Comparison of ENCODE assay signal across 14 cellular contexts in the genomic region with DNA sequence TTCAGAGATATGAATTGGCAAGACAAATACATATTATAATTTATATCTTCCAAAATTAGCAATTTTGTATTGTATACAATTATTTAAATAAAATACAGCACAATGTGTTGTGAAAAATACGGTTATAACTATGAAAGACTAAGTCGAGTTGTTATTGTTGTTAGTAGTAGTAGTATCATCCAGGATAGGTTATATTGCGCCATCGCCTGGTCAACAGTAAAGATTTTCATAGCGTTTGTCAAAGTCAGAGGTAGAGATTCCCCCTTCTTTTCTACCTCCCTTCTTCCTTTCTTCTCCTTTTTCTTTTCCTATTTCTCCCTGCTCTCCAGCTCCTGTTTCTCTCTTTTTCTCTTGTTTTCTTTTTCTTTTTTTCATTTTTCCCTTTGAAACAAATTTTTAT.
DNase-seq lines count a peak whose midpoint lies in the region; ATAC-seq and FAIRE-seq lines count a peak whose summit lies in the region.
"Had no signal": no experiment of that assay in that cellular context is flagged by ENCODE, and none has a peak within 500 bp of the region (broad histone marks: within the 10 kb centered on the region; RNA-seq: fewer than 3 reads in every experiment).

No MANE protein-coding gene starts in this region.

- DNase-seq in HCEC 1CT: peak; percentile 29
- DNase-seq in SK-MEL-5 (ENCODE audit: low read depth, low spot score): peak; percentile 57
- peak; percentile 11 for DNase-seq in foreskin melanocyte
- DNase-seq in activated naive CD4-positive, alpha-beta T cell treated with Interleukin-2 at 50 U/mL for 16 hours: no peak
- no peak for DNase-seq in RKO (ENCODE audit: low spot score)
- DNase-seq: activated T-cell treated with anti-CD3 and anti-CD28 coated beads, Interleukin-2, amount 50 U/mL, for 4 hours; left lung; NCI-H1694; posterior cingulate gyrus; stimulated activated CD4-positive, alpha-beta T cell treated with anti-CD3 and anti-CD28 coated beads, Interleukin-4, amount 100 ng/mL, for 4 hours had no signal

- in situ Hi-C loops in SK-MEL-5 (cut with HindIII; ENCODE audit: low pct_unique_long_range_greater_than_20kb, low sequenced_read_pairs): no loop called here

- ATAC-seq in HG03565 (IDR thresholded peaks at IDR 0.05; ENCODE audit: unreplicated experiment) (no peak), HG02798 (IDR thresholded peaks at IDR 0.05; ENCODE audit: poor library complexity, unreplicated experiment) (no peak)
- ATAC-seq: activated T-cell treated with anti-CD3 and anti-CD28 coated beads, Interleukin-2, amount 50 U/mL, for 4 hours; left lung had no signal

- FAIRE-seq in A204.1 (lab: Jason Lieb, UNC): peak; percentile 70
- FAIRE-seq: bronchial epithelial cell had no signal

Comparison
In these comparisons a context has a peak if more than half of its experiments do, and no peak if none do; other contexts are left out.
1. DNase-seq: peak in HCEC 1CT (single experiment), SK-MEL-5 (single experiment) and foreskin melanocyte (single experiment); none in activated naive CD4-positive, alpha-beta T cell treated with Interleukin-2 at 50 U/mL for 16 hours (single experiment) and RKO (single experiment).